In genomic region chr5:38807570-38808461, GRCh38 we compare ENCODE assay signal across 1 cellular context.
TF ChIP-seq lines count a peak whose summit lies in the region.

No MANE protein-coding gene starts in this region.

TF ChIP-seq in K562, 482 proteins besides CTCF, POLR2A, EP300 and RAD21 (continued from another document and continues in another):
- TF ChIP-seq AFF1 (IDR thresholded peaks at IDR 0.05; ENCODE audit: low read depth in 1 of 2, partially characterized antibody in 2 of 2) (peak; percentile 74 to 82), JUND (IDR thresholded peaks at IDR 0.05; ENCODE audit: borderline replicate concordance, low read depth, low read length) (peak; percentile 98), JUND (tag; IDR thresholded peaks at IDR 0.05; ENCODE audit: borderline replicate concordance, low read depth, low read length) (peak; percentile 97; the same call in 2 of the 3 replicates), FOXK2 (conservative IDR thresholded peaks at IDR 0.05 in 1 of 2, IDR thresholded peaks at IDR 0.05 in 1 of 2; ENCODE audit: low read depth in 2 of 2) (peak in 1 of 2 experiments; percentile 57; a peak in 1 of 4 replicates), SMARCA4 (IDR thresholded peaks at IDR 0.05) (peak; percentile 91), NBN (IDR thresholded peaks at IDR 0.05; ENCODE audit: low read depth) (peak; percentile 54; the same call in 1 of the 2 replicates), JUN (IDR thresholded peaks at IDR 0.05; ENCODE audit: borderline replicate concordance, low read depth, low read length) (peak; percentile 90), JUN (CRISPR knock-in tag; IDR thresholded peaks at IDR 0.05; ENCODE audit: borderline replicate concordance) (no peak), ATF1 (CRISPR knock-in tag; IDR thresholded peaks at IDR 0.05) (no peak), ATF1 (tag; IDR thresholded peaks at IDR 0.05) (peak; percentile 62), ZBTB43 (CRISPR knock-in tag; IDR thresholded peaks at IDR 0.05) (no peak), CBFA2T2 (conservative IDR thresholded peaks at IDR 0.05) (peak; percentile 38; the same call in 1 of the 2 replicates), NCOR1 (IDR thresholded peaks at IDR 0.05) (peak; percentile 72), CXXC5 (CRISPR knock-in tag; IDR thresholded peaks at IDR 0.05) (no peak), HLTF (IDR thresholded peaks at IDR 0.05) (no peak), HIVEP1 (CRISPR knock-in tag; IDR thresholded peaks at IDR 0.05) (no peak), RHOXF2B (CRISPR knock-in tag; conservative IDR thresholded peaks at IDR 0.05) (no peak), ZNF3 (CRISPR knock-in tag; IDR thresholded peaks at IDR 0.05) (no peak), CREB3L1 (IDR thresholded peaks at IDR 0.05; ENCODE audit: borderline replicate concordance, low read depth) (no peak), TBL1XR1 (IDR thresholded peaks at IDR 0.05; ENCODE audit: low read length in 2 of 2) (peak in 1 of 2 experiments; percentile 84; a peak in 2 of 4 replicates), SRF (CRISPR knock-in tag; IDR thresholded peaks at IDR 0.05) (peak in 1 of 2 experiments; percentile 26; a peak in 1 of 4 replicates), NKRF (IDR thresholded peaks at IDR 0.05; ENCODE audit: borderline replicate concordance) (no peak), FOXM1 (IDR thresholded peaks at IDR 0.05; ENCODE audit: low read depth) (0 out of 2 replicates have a peak, but pooled peaks have one; percentile 22), FOXM1 (CRISPR knock-in tag; IDR thresholded peaks at IDR 0.05; ENCODE audit: low read depth) (no peak), POLR2H (tag; IDR thresholded peaks at IDR 0.05; ENCODE audit: low read depth) (peak; percentile 51; the same call in 1 of the 2 replicates), AFF4 (CRISPR knock-in tag; IDR thresholded peaks at IDR 0.05) (no peak), MAZ (CRISPR knock-in tag; conservative IDR thresholded peaks at IDR 0.05 in 1 of 2, IDR thresholded peaks at IDR 0.05 in 1 of 2) (peak in 1 of 2 experiments; percentile 64; a peak in 2 of 4 replicates), MTA3 (IDR thresholded peaks at IDR 0.05; ENCODE audit: borderline replicate concordance) (0 out of 2 replicates have a peak, but pooled peaks have one; percentile 37), NCOA1 (IDR thresholded peaks at IDR 0.05; ENCODE audit: low read depth) (peak; percentile 85), XRCC5 (IDR thresholded peaks at IDR 0.05; ENCODE audit: low read depth, low read length) (no peak), POLR3A (IDR thresholded peaks at IDR 0.05; ENCODE audit: borderline replicate concordance, extremely low read depth, insufficient read depth, insufficient read length) (no peak), FOS (IDR thresholded peaks at IDR 0.05; ENCODE audit: extremely low read depth, insufficient read length) (peak; percentile 45), RCOR1 (IDR thresholded peaks at IDR 0.05; ENCODE audit: borderline replicate concordance in 1 of 2, low read depth in 2 of 2, low read length in 2 of 2) (peak in 1 of 2 experiments; percentile 63; a peak in 1 of 4 replicates), L3MBTL2 (IDR thresholded peaks at IDR 0.05) (peak; percentile 13; the same call in 1 of the 2 replicates), SIRT6 (IDR thresholded peaks at IDR 0.05; ENCODE audit: low read depth, low read length) (no peak), ZNF174 (CRISPR knock-in tag; IDR thresholded peaks at IDR 0.05) (no peak), TAF9B (IDR thresholded peaks at IDR 0.05; ENCODE audit: partially characterized antibody) (peak; percentile 33), ARID3A (IDR thresholded peaks at IDR 0.05; ENCODE audit: borderline replicate concordance, low read depth, low read length) (0 out of 2 replicates have a peak, but pooled peaks have one; percentile 59), NFE2L1 (tag; IDR thresholded peaks at IDR 0.05; ENCODE audit: borderline replicate concordance, low read depth) (no peak), FOXA3 (CRISPR knock-in tag; conservative IDR thresholded peaks at IDR 0.05 in 1 of 2, IDR thresholded peaks at IDR 0.05 in 1 of 2) (peak in 1 of 2 experiments; percentile 82; a peak in 2 of 4 replicates), SIX5 (IDR thresholded peaks at IDR 0.05; ENCODE audit: borderline replicate concordance in 1 of 2, insufficient read depth in 1 of 2, low read depth in 1 of 2, low read length in 2 of 2) (no peak), ZBTB5 (IDR thresholded peaks at IDR 0.05) (peak; percentile 95), GTF2B (IDR thresholded peaks at IDR 0.05; ENCODE audit: extremely low read depth, insufficient read length) (no peak), PREB (CRISPR knock-in tag; IDR thresholded peaks at IDR 0.05) (no peak), TCF3 (CRISPR knock-in tag; IDR thresholded peaks at IDR 0.05) (peak; percentile 69)
